In genomic region chr11:78111298-78111697, GRCh38 we compare ENCODE assay signal across 39 cellular contexts. TPM values are rescaled to one million over a fixed set of nuclear protein-coding genes. Genes with fewer than 3 reads are reported as not detected.
"Had no signal": no experiment of that assay in that cellular context is flagged by ENCODE, and none has a peak within 500 bp of the region (broad histone marks: within the 10 kb centered on the region; RNA-seq: fewer than 3 reads in every experiment).

No MANE protein-coding gene starts in this region.

- H3K4me2 ChIP-seq: hepatocyte had no signal

- H3K9me3 Mint-ChIP-seq: activated B cell treated with CpG ODN at 0.5 μM for 24 hours; activated T-helper 17 cell treated with anti-CD3 and anti-CD28 coated beads, Interleukin-2, amount 50 U/mL, for 72 hours; dendritic cell treated with granulocyte-macrophage colony-stimulating factor and Interleukin-4, amounts not matched to agents 40 ng/mL and 50 ng/mL, for 4 days; T-helper 2 cell treated with Interferon-gamma antibody and Interleukin-4, amounts not matched to agents 5 μg/mL and 100 μg/mL, for 36 hours had no signal

- DNase-seq: activated B cell treated with CpG ODN at 0.5 μM for 24 hours; activated CD4-positive, alpha-beta T cell treated with anti-CD3 and anti-CD28 coated beads for 48 hours; activated CD4-positive, alpha-beta T cell treated with anti-CD3 and anti-CD28 coated beads, Interleukin-2, amount 50 U/mL, for 1 hour; activated CD4-positive, alpha-beta T cell treated with anti-CD3 and anti-CD28 coated beads, Interleukin-2, amount 50 U/mL, for 48 hours; activated CD8-positive, alpha-beta memory T cell treated with anti-CD3 and anti-CD28 coated beads, Interleukin-2, amount 10 ng/mL, durations not matched to agents 7 days and 5 days; activated CD8-positive, alpha-beta memory T cell treated with anti-CD3 and anti-CD28 coated beads, Interleukin-2, amount 50 U/mL, for 4 hours; activated CD8-positive, alpha-beta T cell treated with anti-CD3 and anti-CD28 coated beads, Interleukin-2, amount 10 ng/mL, durations not matched to agents 7 days and 5 days; activated effector memory CD4-positive, alpha-beta T cell treated with Interleukin-2 at 50 U/mL for 16 hours; activated gamma-delta T cell treated with Interleukin-2 at 50 U/mL for 16 hours; activated naive CD4-positive, alpha-beta T cell treated with anti-CD3 and anti-CD28 coated beads, Interleukin-2, amount 50 U/mL, for 16 hours; activated naive CD4-positive, alpha-beta T cell treated with Interleukin-2 at 50 U/mL for 16 hours; activated T-cell treated with anti-CD3 and anti-CD28 coated beads, Interleukin-2, amount 50 U/mL, for 1 hour; amniotic stem cell; aorta; body of pancreas; central memory CD4-positive, alpha-beta T cell; cerebellar nuclear complex; dorsolateral prefrontal cortex; effector memory CD4-positive, alpha-beta T cell; esophagus squamous epithelium; foreskin melanocyte; heart right ventricle; T-helper 1 cell; T-helper 17 cell; T1000; WERI-Rb-1 had no signal

- H2AFZ ChIP-seq: hepatocyte had no signal

- H3K27me3 Mint-ChIP-seq: activated B cell treated with CpG ODN at 0.5 μM for 24 hours; activated CD8-positive, alpha-beta memory T cell treated with anti-CD3 and anti-CD28 coated beads, Interleukin-2, amount 10 ng/mL, durations not matched to agents 7 days and 5 days; activated naive CD8-positive, alpha-beta T cell; activated T-helper 17 cell treated with anti-CD3 and anti-CD28 coated beads, Interleukin-2, amount 50 U/mL, for 72 hours; dendritic cell treated with granulocyte-macrophage colony-stimulating factor and Interleukin-4, amounts not matched to agents 40 ng/mL and 50 ng/mL, for 4 days; T-helper 17 cell had no signal

- ATAC-seq: activated CD4-positive, CD25-positive, alpha-beta regulatory T cell treated with anti-CD3 and anti-CD28 coated beads, Interleukin-2, amount 50 U/mL, for 24 hours; activated CD8-positive, alpha-beta memory T cell treated with anti-CD3 and anti-CD28 coated beads, Interleukin-2, amount 10 ng/mL, durations not matched to agents 7 days and 5 days; activated CD8-positive, alpha-beta T cell treated with anti-CD3 and anti-CD28 coated beads, Interleukin-2, amount 10 ng/mL, durations not matched to agents 7 days and 5 days; activated T-helper 17 cell treated with anti-CD3 and anti-CD28 coated beads, Interleukin-2, amount 50 U/mL, for 72 hours; body of pancreas; gastroesophageal sphincter; heart right ventricle; T-helper 17 cell had no signal

- H3K4me1 ChIP-seq: breast epithelium, esophagus squamous epithelium, gastroesophageal sphincter, heart right ventricle had no signal

- H3K4me3 ChIP-seq: body of pancreas, breast epithelium, cardiac muscle cell, coronary artery, dorsolateral prefrontal cortex, esophagus squamous epithelium, gastroesophageal sphincter, heart right ventricle, hepatocyte had no signal

- H3K4me3 Mint-ChIP-seq: activated B cell treated with CpG ODN at 0.5 μM for 24 hours; activated CD8-positive, alpha-beta memory T cell treated with anti-CD3 and anti-CD28 coated beads, Interleukin-2, amount 10 ng/mL, durations not matched to agents 7 days and 5 days; activated CD8-positive, alpha-beta T cell treated with anti-CD3 and anti-CD28 coated beads, Interleukin-2, amount 10 ng/mL, durations not matched to agents 7 days and 5 days; activated naive CD8-positive, alpha-beta T cell; activated T-helper 17 cell treated with anti-CD3 and anti-CD28 coated beads, Interleukin-2, amount 50 U/mL, for 72 hours; dendritic cell treated with granulocyte-macrophage colony-stimulating factor and Interleukin-4, amounts not matched to agents 40 ng/mL and 50 ng/mL, for 4 days; T-helper 17 cell; T-helper 2 cell treated with Interferon-gamma antibody and Interleukin-4, amounts not matched to agents 5 μg/mL and 100 μg/mL, for 36 hours had no signal

- H3K4me1 Mint-ChIP-seq: activated CD8-positive, alpha-beta memory T cell treated with anti-CD3 and anti-CD28 coated beads, Interleukin-2, amount 10 ng/mL, durations not matched to agents 7 days and 5 days; activated T-helper 17 cell treated with anti-CD3 and anti-CD28 coated beads, Interleukin-2, amount 50 U/mL, for 72 hours had no signal

- H3K9me3 ChIP-seq: body of pancreas, breast epithelium, esophagus squamous epithelium, gastroesophageal sphincter, heart right ventricle had no signal

- H3K27me3 ChIP-seq: body of pancreas, breast epithelium, cardiac muscle cell, dorsolateral prefrontal cortex, esophagus squamous epithelium, gastroesophageal sphincter, heart right ventricle, hepatocyte had no signal

- H3K27ac ChIP-seq: body of pancreas, breast epithelium, cardiac muscle cell, coronary artery, esophagus squamous epithelium, gastroesophageal sphincter, heart right ventricle, hepatocyte had no signal

- H3K79me2 ChIP-seq: hepatocyte had no signal

- H3K27ac Mint-ChIP-seq: activated B cell treated with CpG ODN at 0.5 μM for 24 hours; activated CD8-positive, alpha-beta memory T cell treated with anti-CD3 and anti-CD28 coated beads, Interleukin-2, amount 10 ng/mL, durations not matched to agents 7 days and 5 days; activated CD8-positive, alpha-beta T cell treated with anti-CD3 and anti-CD28 coated beads, Interleukin-2, amount 10 ng/mL, durations not matched to agents 7 days and 5 days; activated naive CD8-positive, alpha-beta T cell; activated T-helper 17 cell treated with anti-CD3 and anti-CD28 coated beads, Interleukin-2, amount 50 U/mL, for 72 hours; T-helper 17 cell; T-helper 2 cell treated with Interferon-gamma antibody and Interleukin-4, amounts not matched to agents 5 μg/mL and 100 μg/mL, for 36 hours had no signal

RNA-seq across cellular contexts. Expression of gene THRSP, which starts 47.6 kb away (rescaled TPM):
- total RNA-seq: activated B cell treated with CpG ODN at 0.5 μM for 24 hours; activated CD8-positive, alpha-beta memory T cell treated with anti-CD3 and anti-CD28 coated beads for 36 hours; activated CD8-positive, alpha-beta memory T cell treated with anti-CD3 and anti-CD28 coated beads, Interleukin-2, amount 10 ng/mL, durations not matched to agents 7 days and 5 days; activated CD8-positive, alpha-beta T cell treated with anti-CD3 and anti-CD28 coated beads, Interleukin-2, amount 10 ng/mL, durations not matched to agents 7 days and 5 days; activated T-helper 17 cell treated with anti-CD3 and anti-CD28 coated beads, Interleukin-2, amount 50 U/mL, for 72 hours; cardiac muscle cell; esophagus squamous epithelium; fibroblast of villous mesenchyme; glomerular endothelial cell; T-helper 17 cell had no signal
- polyA plus RNA-seq: cardiac muscle cell had no signal
